Comparison of ENCODE assay signal across 12 cellular contexts in the genomic region with DNA sequence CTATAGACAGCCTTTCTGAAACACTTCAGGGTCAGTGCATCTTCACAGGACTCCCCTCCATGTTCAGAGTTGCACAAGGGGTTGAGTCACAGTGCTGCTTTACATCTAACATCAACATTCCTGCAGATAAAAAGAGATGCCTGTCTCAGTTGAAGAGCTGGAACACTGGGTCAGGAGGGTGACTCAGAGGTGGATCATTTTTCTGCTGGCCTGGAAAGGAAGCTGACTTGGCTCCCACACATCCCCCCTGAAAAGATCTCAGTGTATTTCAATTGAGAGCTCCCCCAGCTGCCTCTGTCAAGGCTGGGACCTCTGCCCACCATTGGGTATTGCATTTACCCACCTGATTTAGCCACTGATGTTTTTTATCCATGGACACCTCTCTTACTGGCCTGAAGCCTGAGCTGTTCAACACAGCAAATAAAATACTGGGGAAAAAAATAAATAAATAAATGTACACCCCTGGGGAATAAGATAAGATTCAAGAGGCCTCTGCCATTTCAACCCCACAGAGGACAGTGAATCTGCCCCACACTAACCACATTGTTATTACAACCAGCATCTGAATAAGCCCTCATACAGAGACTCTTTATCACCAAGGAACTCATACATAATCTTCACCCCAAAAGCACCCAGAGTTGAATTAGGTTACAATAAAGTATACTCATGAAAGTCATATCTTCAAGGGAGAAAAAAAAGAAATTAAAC.
DNase-seq lines count a peak whose midpoint lies in the region; ATAC-seq and TF ChIP-seq lines count a peak whose summit lies in the region.
"Had no signal": no experiment of that assay in that cellular context is flagged by ENCODE, and none has a peak within 500 bp of the region (broad histone marks: within the 10 kb centered on the region; RNA-seq: fewer than 3 reads in every experiment).

No MANE protein-coding gene starts in this region.

- peak; percentile 94 for DNase-seq in Daoy (ENCODE audit: low read depth)
- DNase-seq in RPMI7951 (ENCODE audit: low read depth) = peak; percentile 98
- peak; percentile 96 for DNase-seq in fibroblast of gingiva (ENCODE audit: low read depth)
- no peak for DNase-seq in neural crest cell (ENCODE audit: low read depth, low spot score)
- no peak for DNase-seq in GM10266 (ENCODE audit: extremely low spot score)
- no peak for DNase-seq in NCI-H524 treated with DMSO at 0.1 percent for 48 hours (lab: John Stamatoyannopoulos, UW)
- no peak for DNase-seq in endodermal cell
- DNase-seq: activated CD8-positive, alpha-beta T cell treated with anti-CD3 and anti-CD28 coated beads, Interleukin-2, amount 10 ng/mL, durations not matched to agents 7 days and 5 days; DMS53; left colon; MM.1S had no signal

- no peaks in the 10 kb centered on the region for H3K27me3 ChIP-seq in endodermal cell (ENCODE audit: control insufficient read depth, insufficient read depth, low read length, poor library complexity, severe bottlenecking)

- no peak for ATAC-seq in HG03520 (IDR thresholded peaks at IDR 0.05; ENCODE audit: unreplicated experiment)
- ATAC-seq: activated CD8-positive, alpha-beta T cell treated with anti-CD3 and anti-CD28 coated beads, Interleukin-2, amount 10 ng/mL, durations not matched to agents 7 days and 5 days; left colon had no signal

- H3K4me1 ChIP-seq in endodermal cell (ENCODE audit: control insufficient read depth, insufficient read depth, low read length) = no peaks in the 10 kb centered on the region

- H3K4me3 Mint-ChIP-seq in neural crest cell (peak overlapping the region; percentile 10), endodermal cell (no peak overlapping the region)
- H3K4me3 Mint-ChIP-seq: activated CD8-positive, alpha-beta T cell treated with anti-CD3 and anti-CD28 coated beads, Interleukin-2, amount 10 ng/mL, durations not matched to agents 7 days and 5 days had no signal

- H3K9me3 ChIP-seq in endodermal cell (ENCODE audit: control insufficient read depth, low read length) = no peaks in the 10 kb centered on the region

- peaks cover 20% of the 10 kb centered on the region for H3K9me3 Mint-ChIP-seq in neural crest cell
- no peaks in the 10 kb centered on the region for H3K9me3 Mint-ChIP-seq in endodermal cell

- H3K4me1 Mint-ChIP-seq in neural crest cell (peaks cover 54% of the 10 kb centered on the region), endodermal cell (peaks cover 19% of the 10 kb centered on the region)

- H3K36me3 ChIP-seq in endodermal cell (ENCODE audit: control insufficient read depth, insufficient read depth, low read length) = no peaks in the 10 kb centered on the region

- H3K4me3 ChIP-seq in endodermal cell (ENCODE audit: low read length) = no peak overlapping the region

- no peak for TF ChIP-seq CTCF in neural crest cell (conservative IDR thresholded peaks at IDR 0.05)
- TF ChIP-seq CTCF in GM10266 (IDR thresholded peaks at IDR 0.05; ENCODE audit: control insufficient read depth, insufficient read depth, low read depth, missing control alignments) = no peak
- no peak for TF ChIP-seq CTCF in endodermal cell (conservative IDR thresholded peaks at IDR 0.05)

- peaks cover 4% of the 10 kb centered on the region for H3K36me3 Mint-ChIP-seq in neural crest cell (ENCODE audit: low read depth)
- no peaks in the 10 kb centered on the region for H3K36me3 Mint-ChIP-seq in endodermal cell (ENCODE audit: low read depth)

- peak overlapping the region; percentile 72 for H3K27ac Mint-ChIP-seq in neural crest cell (ENCODE audit: unreplicated experiment)
- H3K27ac Mint-ChIP-seq in endodermal cell = no peak overlapping the region
- H3K27ac Mint-ChIP-seq: activated CD8-positive, alpha-beta T cell treated with anti-CD3 and anti-CD28 coated beads, Interleukin-2, amount 10 ng/mL, durations not matched to agents 7 days and 5 days had no signal

- H3K27ac ChIP-seq in endodermal cell (ENCODE audit: low read depth, low read length) = no peak overlapping the region

- H3K27me3 Mint-ChIP-seq in neural crest cell (ENCODE audit: low read depth) (no peaks in the 10 kb centered on the region), endodermal cell (ENCODE audit: insufficient read depth) (no peaks in the 10 kb centered on the region)

- no peak overlapping the region for H3K9ac ChIP-seq in endodermal cell (ENCODE audit: extremely low read depth, low read length, poor library complexity, severe bottlenecking)

Comparison
In these comparisons a context has a peak if more than half of its experiments do, and no peak if none do; other contexts are left out.
1. DNase-seq: peak in Daoy (single experiment), RPMI7951 (single experiment) and fibroblast of gingiva (single experiment); none in neural crest cell (single experiment), GM10266 (single experiment), NCI-H524 treated with DMSO at 0.1 percent for 48 hours (single experiment) and endodermal cell (single experiment).